Comparison of ENCODE assay signal across 2 cellular contexts in the genomic region with DNA sequence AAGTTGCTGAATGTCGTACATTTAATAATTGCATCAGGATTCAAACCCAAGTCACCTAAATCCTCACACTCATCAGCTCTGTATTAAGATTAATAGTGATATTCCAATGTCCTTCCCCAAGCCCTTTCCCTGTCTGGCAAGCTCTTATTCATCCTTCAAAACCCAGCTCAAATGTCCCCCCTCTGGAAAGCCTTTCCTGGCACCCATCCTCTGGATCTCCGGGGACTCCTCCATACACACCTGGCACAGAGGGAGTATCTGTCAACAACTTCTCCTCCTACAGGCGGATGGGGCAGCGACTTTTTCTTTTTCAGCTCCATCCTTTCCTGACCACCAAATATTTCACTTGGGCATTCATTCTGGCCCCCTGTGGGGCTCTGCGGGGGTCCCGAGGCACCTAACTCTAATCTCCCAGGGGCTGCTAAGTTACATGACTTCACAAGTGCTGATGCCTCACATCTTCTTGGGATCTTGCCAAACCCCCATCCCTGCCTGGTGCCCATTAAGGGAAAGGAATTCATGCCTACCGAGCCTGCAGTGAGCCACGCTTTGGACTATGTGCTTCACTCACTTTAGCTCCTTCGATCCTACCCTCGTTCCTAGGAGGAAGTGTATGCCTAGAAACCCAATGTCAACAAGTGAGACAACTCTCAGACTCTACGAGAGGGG.
TF ChIP-seq lines count a peak whose summit lies in the region.

No MANE protein-coding gene starts in this region.

TF ChIP-seq in SK-N-SH treated with all-trans-retinoic acid at 6 μM for 48 hours, 23 proteins besides CTCF, POLR2A, EP300 and RAD21:
- no peak for TF ChIP-seq TOX (CRISPR knock-in tag; IDR thresholded peaks at IDR 0.05; ENCODE audit: borderline replicate concordance)
- TF ChIP-seq ZFP3 (CRISPR knock-in tag; IDR thresholded peaks at IDR 0.05): peak; percentile 99

TF ChIP-seq in HepG2, 621 proteins besides CTCF, POLR2A, EP300 and RAD21:
- TF ChIP-seq ZNF367 (CRISPR knock-in tag; IDR thresholded peaks at IDR 0.05; ENCODE audit: borderline replicate concordance) (no peak), HCFC1 (IDR thresholded peaks at IDR 0.05; ENCODE audit: low read depth, low read length) (no peak), HOXA3 (CRISPR knock-in tag; IDR thresholded peaks at IDR 0.05) (no peak), ATAD3A (CRISPR knock-in tag; IDR thresholded peaks at IDR 0.05) (no peak), STAG1 (CRISPR knock-in tag; IDR thresholded peaks at IDR 0.05) (no peak), SMAD3 (CRISPR knock-in tag; IDR thresholded peaks at IDR 0.05) (no peak), ZNF563 (CRISPR knock-in tag; IDR thresholded peaks at IDR 0.05) (no peak), SNRNP70 (IDR thresholded peaks at IDR 0.05; ENCODE audit: low read depth, low read length) (no peak), SRF (IDR thresholded peaks at IDR 0.05; ENCODE audit: low read depth, low read length) (no peak), MBD4 (IDR thresholded peaks at IDR 0.05; ENCODE audit: borderline replicate concordance, low read length) (no peak), KDM5B (CRISPR knock-in tag; IDR thresholded peaks at IDR 0.05; ENCODE audit: borderline replicate concordance) (no peak)
- TF ChIP-seq, protein P1, sequence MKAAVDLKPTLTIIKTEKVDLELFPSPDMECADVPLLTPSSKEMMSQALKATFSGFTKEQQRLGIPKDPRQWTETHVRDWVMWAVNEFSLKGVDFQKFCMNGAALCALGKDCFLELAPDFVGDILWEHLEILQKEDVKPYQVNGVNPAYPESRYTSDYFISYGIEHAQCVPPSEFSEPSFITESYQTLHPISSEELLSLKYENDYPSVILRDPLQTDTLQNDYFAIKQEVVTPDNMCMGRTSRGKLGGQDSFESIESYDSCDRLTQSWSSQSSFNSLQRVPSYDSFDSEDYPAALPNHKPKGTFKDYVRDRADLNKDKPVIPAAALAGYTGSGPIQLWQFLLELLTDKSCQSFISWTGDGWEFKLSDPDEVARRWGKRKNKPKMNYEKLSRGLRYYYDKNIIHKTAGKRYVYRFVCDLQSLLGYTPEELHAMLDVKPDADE (CRISPR knock-in tag; IDR thresholded peaks at IDR 0.05): no peak
- TF ChIP-seq, protein P2, sequence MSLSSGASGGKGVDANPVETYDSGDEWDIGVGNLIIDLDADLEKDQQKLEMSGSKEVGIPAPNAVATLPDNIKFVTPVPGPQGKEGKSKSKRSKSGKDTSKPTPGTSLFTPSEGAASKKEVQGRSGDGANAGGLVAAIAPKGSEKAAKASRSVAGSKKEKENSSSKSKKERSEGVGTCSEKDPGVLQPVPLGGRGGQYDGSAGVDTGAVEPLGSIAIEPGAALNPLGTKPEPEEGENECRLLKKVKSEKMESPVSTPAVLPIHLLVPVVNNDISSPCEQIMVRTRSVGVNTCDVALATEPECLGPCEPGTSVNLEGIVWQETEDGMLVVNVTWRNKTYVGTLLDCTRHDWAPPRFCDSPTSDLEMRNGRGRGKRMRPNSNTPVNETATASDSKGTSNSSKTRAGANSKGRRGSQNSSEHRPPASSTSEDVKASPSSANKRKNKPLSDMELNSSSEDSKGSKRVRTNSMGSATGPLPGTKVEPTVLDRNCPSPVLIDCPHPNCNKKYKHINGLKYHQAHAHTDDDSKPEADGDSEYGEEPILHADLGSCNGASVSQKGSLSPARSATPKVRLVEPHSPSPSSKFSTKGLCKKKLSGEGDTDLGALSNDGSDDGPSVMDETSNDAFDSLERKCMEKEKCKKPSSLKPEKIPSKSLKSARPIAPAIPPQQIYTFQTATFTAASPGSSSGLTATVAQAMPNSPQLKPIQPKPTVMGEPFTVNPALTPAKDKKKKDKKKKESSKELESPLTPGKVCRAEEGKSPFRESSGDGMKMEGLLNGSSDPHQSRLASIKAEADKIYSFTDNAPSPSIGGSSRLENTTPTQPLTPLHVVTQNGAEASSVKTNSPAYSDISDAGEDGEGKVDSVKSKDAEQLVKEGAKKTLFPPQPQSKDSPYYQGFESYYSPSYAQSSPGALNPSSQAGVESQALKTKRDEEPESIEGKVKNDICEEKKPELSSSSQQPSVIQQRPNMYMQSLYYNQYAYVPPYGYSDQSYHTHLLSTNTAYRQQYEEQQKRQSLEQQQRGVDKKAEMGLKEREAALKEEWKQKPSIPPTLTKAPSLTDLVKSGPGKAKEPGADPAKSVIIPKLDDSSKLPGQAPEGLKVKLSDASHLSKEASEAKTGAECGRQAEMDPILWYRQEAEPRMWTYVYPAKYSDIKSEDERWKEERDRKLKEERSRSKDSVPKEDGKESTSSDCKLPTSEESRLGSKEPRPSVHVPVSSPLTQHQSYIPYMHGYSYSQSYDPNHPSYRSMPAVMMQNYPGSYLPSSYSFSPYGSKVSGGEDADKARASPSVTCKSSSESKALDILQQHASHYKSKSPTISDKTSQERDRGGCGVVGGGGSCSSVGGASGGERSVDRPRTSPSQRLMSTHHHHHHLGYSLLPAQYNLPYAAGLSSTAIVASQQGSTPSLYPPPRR (CRISPR knock-in tag; IDR thresholded peaks at IDR 0.05; ENCODE audit: borderline replicate concordance): no peak
- TF ChIP-seq, protein P3, sequence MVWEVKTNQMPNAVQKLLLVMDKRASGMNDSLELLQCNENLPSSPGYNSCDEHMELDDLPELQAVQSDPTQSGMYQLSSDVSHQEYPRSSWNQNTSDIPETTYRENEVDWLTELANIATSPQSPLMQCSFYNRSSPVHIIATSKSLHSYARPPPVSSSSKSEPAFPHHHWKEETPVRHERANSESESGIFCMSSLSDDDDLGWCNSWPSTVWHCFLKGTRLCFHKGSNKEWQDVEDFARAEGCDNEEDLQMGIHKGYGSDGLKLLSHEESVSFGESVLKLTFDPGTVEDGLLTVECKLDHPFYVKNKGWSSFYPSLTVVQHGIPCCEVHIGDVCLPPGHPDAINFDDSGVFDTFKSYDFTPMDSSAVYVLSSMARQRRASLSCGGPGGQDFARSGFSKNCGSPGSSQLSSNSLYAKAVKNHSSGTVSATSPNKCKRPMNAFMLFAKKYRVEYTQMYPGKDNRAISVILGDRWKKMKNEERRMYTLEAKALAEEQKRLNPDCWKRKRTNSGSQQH (CRISPR knock-in tag; IDR thresholded peaks at IDR 0.05; ENCODE audit: low read depth): no peak
